Comparison of ENCODE assay signal across 12 cellular contexts in genomic region chr13:112849500-112849899, GRCh38.
DNase-seq lines count a peak whose midpoint lies in the region; ATAC-seq, FAIRE-seq and TF ChIP-seq lines count a peak whose summit lies in the region.
"Had no signal": no experiment of that assay in that cellular context is flagged by ENCODE, and none has a peak within 500 bp of the region (broad histone marks: within the 10 kb centered on the region; RNA-seq: fewer than 3 reads in every experiment).

No MANE protein-coding gene starts in this region.

- peak overlapping the region; percentile 19 for H3K27ac Mint-ChIP-seq in activated T-helper 17 cell treated with anti-CD3 and anti-CD28 coated beads, Interleukin-2, amount 50 U/mL, for 72 hours
- no peak overlapping the region for H3K27ac Mint-ChIP-seq in activated naive CD4-positive, alpha-beta T cell treated with anti-CD3 and anti-CD28 coated beads for 36 hours
- H3K27ac Mint-ChIP-seq: dendritic cell treated with granulocyte-macrophage colony-stimulating factor and Interleukin-4, amounts not matched to agents 40 ng/mL and 50 ng/mL, for 4 days had no signal

- H3K4me3 ChIP-seq in H7 (ENCODE audit: insufficient read depth, low read depth, low read length) (no peak overlapping the region), pancreas (no peak overlapping the region), mucosa of descending colon (no peak overlapping the region)
- H3K4me3 ChIP-seq: GM23248 had no signal

- peaks cover 4% of the 10 kb centered on the region for H3K4me1 Mint-ChIP-seq in activated T-helper 17 cell treated with anti-CD3 and anti-CD28 coated beads, Interleukin-2, amount 50 U/mL, for 72 hours
- H3K4me1 Mint-ChIP-seq in activated naive CD4-positive, alpha-beta T cell treated with anti-CD3 and anti-CD28 coated beads for 36 hours (ENCODE audit: low read depth), result no peaks in the 10 kb centered on the region

- WGBS in pancreas, 2 donors, result 59% methylated on average over 6 of the region's 6 CpGs

- no peaks in the 10 kb centered on the region for H3K9me3 Mint-ChIP-seq in activated T-helper 17 cell treated with anti-CD3 and anti-CD28 coated beads, Interleukin-2, amount 50 U/mL, for 72 hours
- no peaks in the 10 kb centered on the region for H3K9me3 Mint-ChIP-seq in activated naive CD4-positive, alpha-beta T cell treated with anti-CD3 and anti-CD28 coated beads for 36 hours
- H3K9me3 Mint-ChIP-seq: activated T-cell treated with anti-CD3 and anti-CD28 coated beads, Interleukin-2, amount 50 U/mL, for 4 hours; dendritic cell treated with granulocyte-macrophage colony-stimulating factor and Interleukin-4, amounts not matched to agents 40 ng/mL and 50 ng/mL, for 4 days had no signal

- peaks cover 3% of the 10 kb centered on the region for H3K36me3 ChIP-seq in H7 (replicated peaks; ENCODE audit: control insufficient read depth, insufficient read depth, low read length)
- peaks cover 0 to 20% (median 0%) of the 10 kb centered on the region in 3 donors for H3K36me3 ChIP-seq in pancreas
- no peaks in the 10 kb centered on the region for H3K36me3 ChIP-seq in mucosa of descending colon (ENCODE audit: low read depth)

- H3K4me1 ChIP-seq in pancreas, result no peaks in the 10 kb centered on the region
- H3K4me1 ChIP-seq in mucosa of descending colon (ENCODE audit: low read depth), result no peaks in the 10 kb centered on the region

- intact Hi-C loops in pancreas (cut with DNase I) (no loop called here), mucosa of descending colon (cut with DNase I, micrococcal nuclease) (no loop called here)
- intact Hi-C loops in activated naive CD4-positive, alpha-beta T cell treated with anti-CD3 and anti-CD28 coated beads for 36 hours (cut with micrococcal nuclease), result no loop called here

- TF ChIP-seq POLR2A in erythroblast (IDR thresholded peaks at IDR 0.05; ENCODE audit: low read length), result no peak

- H3K27me3 Mint-ChIP-seq in activated T-helper 17 cell treated with anti-CD3 and anti-CD28 coated beads, Interleukin-2, amount 50 U/mL, for 72 hours, result no peaks in the 10 kb centered on the region
- H3K27me3 Mint-ChIP-seq in activated naive CD4-positive, alpha-beta T cell treated with anti-CD3 and anti-CD28 coated beads for 36 hours (ENCODE audit: low read depth), result no peaks in the 10 kb centered on the region
- H3K27me3 Mint-ChIP-seq: dendritic cell treated with granulocyte-macrophage colony-stimulating factor and Interleukin-4, amounts not matched to agents 40 ng/mL and 50 ng/mL, for 4 days; naive B cell had no signal

- peak; percentile 70 for DNase-seq in H7
- peak; percentile 94 to 97 for DNase-seq in NCI-H2081 (lab: John Stamatoyannopoulos, UW)
- no peak for DNase-seq in pancreas
- DNase-seq in erythroblast (lab: John Stamatoyannopoulos, UW), result no peak
- no peak for DNase-seq in activated naive CD4-positive, alpha-beta T cell treated with anti-CD3 and anti-CD28 coated beads for 36 hours
- no peak for DNase-seq in activated CD4-positive, alpha-beta T cell treated with anti-CD3 and anti-CD28 coated beads for 1 hour
- no peak for DNase-seq in mucosa of descending colon
- DNase-seq: activated T-cell treated with anti-CD3 and anti-CD28 coated beads, Interleukin-2, amount 50 U/mL, for 4 hours; GM23248; naive B cell had no signal

- H3K4me3 Mint-ChIP-seq in activated T-helper 17 cell treated with anti-CD3 and anti-CD28 coated beads, Interleukin-2, amount 50 U/mL, for 72 hours, result no peak overlapping the region
- H3K4me3 Mint-ChIP-seq in activated naive CD4-positive, alpha-beta T cell treated with anti-CD3 and anti-CD28 coated beads for 36 hours, result no peak overlapping the region
- H3K4me3 Mint-ChIP-seq: activated T-cell treated with anti-CD3 and anti-CD28 coated beads, Interleukin-2, amount 50 U/mL, for 4 hours; dendritic cell treated with granulocyte-macrophage colony-stimulating factor and Interleukin-4, amounts not matched to agents 40 ng/mL and 50 ng/mL, for 4 days; naive B cell had no signal

- H3K36me3 Mint-ChIP-seq in activated T-helper 17 cell treated with anti-CD3 and anti-CD28 coated beads, Interleukin-2, amount 50 U/mL, for 72 hours (ENCODE audit: low read depth), result peaks cover 69% of the 10 kb centered on the region
- H3K36me3 Mint-ChIP-seq in activated naive CD4-positive, alpha-beta T cell treated with anti-CD3 and anti-CD28 coated beads for 36 hours (ENCODE audit: low read depth), result peaks cover 28% of the 10 kb centered on the region

- FAIRE-seq in pancreas (lab: Jason Lieb, UNC), result no peak

- TF ChIP-seq CTCF in pancreas (IDR thresholded peaks at IDR 0.05) (no peak), mucosa of descending colon (IDR thresholded peaks at IDR 0.05) (no peak)

- CTCF ChIA-PET in activated naive CD4-positive, alpha-beta T cell treated with anti-CD3 and anti-CD28 coated beads for 36 hours (lab: Charles Lee), result interaction anchor here (0.5 kb wide), 1 partner anchor 389 kb away, joined by 3 read pairs; no protein-coding TSS in a partner anchor

- H3K27me3 ChIP-seq in H7 (ENCODE audit: control insufficient read depth, insufficient read depth, low read length) (no peaks in the 10 kb centered on the region), pancreas (no peaks in the 10 kb centered on the region)

- no peaks in the 10 kb centered on the region for H3K9me3 ChIP-seq in pancreas
- no peaks in the 10 kb centered on the region for H3K9me3 ChIP-seq in mucosa of descending colon

- no peak for ATAC-seq in activated T-helper 17 cell treated with anti-CD3 and anti-CD28 coated beads, Interleukin-2, amount 50 U/mL, for 72 hours (replicated peaks)
- ATAC-seq in pancreas (peak in 3 of 4 donors; percentile 11 to 46 (median 32)), mucosa of descending colon (no peak)
- ATAC-seq: activated T-cell treated with anti-CD3 and anti-CD28 coated beads, Interleukin-2, amount 50 U/mL, for 4 hours had no signal

- no peak overlapping the region for H3K27ac ChIP-seq in pancreas
- H3K27ac ChIP-seq: GM23248 had no signal

Comparison
In these comparisons a context has a peak if more than half of its experiments do, and no peak if none do; other contexts are left out.
1. DNase-seq: peak in H7 (single experiment) and NCI-H2081 (2 of 2); none in pancreas (0 of 6), erythroblast (0 of 2), activated naive CD4-positive, alpha-beta T cell treated with anti-CD3 and anti-CD28 coated beads for 36 hours (single experiment), activated CD4-positive, alpha-beta T cell treated with anti-CD3 and anti-CD28 coated beads for 1 hour (single experiment) and mucosa of descending colon (0 of 3).
2. ATAC-seq: peak in pancreas (3 of 4); none in activated T-helper 17 cell treated with anti-CD3 and anti-CD28 coated beads, Interleukin-2, amount 50 U/mL, for 72 hours (single experiment) and mucosa of descending colon (single experiment).